Comparison of ENCODE assay signal across 15 cellular contexts in genomic region chr21:29033871-29034270, GRCh38. TPM values are rescaled to one million over a fixed set of nuclear protein-coding genes. Genes with fewer than 3 reads are reported as not detected.
A peak's percentile ranks its signal among the peaks of the same experiment; 100 is the strongest.
DNase-seq lines count a peak whose midpoint lies in the region; ATAC-seq lines count a peak whose summit lies in the region.
"Had no signal": no experiment of that assay in that cellular context is flagged by ENCODE, and none has a peak within 500 bp of the region (broad histone marks: within the 10 kb centered on the region; RNA-seq: fewer than 3 reads in every experiment).

No MANE protein-coding gene starts in this region.

- H3K4me1 Mint-ChIP-seq in activated T-cell treated with anti-CD3 and anti-CD28 coated beads, Interleukin-2, amount 50 U/mL, for 24 hours (ENCODE audit: low read depth) = peaks cover 27% of the 10 kb centered on the region
- H3K4me1 Mint-ChIP-seq in memory B cell = peaks cover 10% of the 10 kb centered on the region
- H3K4me1 Mint-ChIP-seq in stimulated activated memory B cell treated with anti-CD40 and anti-IgM and Interleukin-4, amounts not matched to agents 10 μg/mL and 1 μg/mL and 100 μg/mL, for 72 hours = peaks cover 14% of the 10 kb centered on the region
- peaks cover 5 to 30% (median 25%) of the 10 kb centered on the region in 7 donors for H3K4me1 Mint-ChIP-seq in naive thymus-derived CD4-positive, alpha-beta T cell
- H3K4me1 Mint-ChIP-seq: GM23338 had no signal

- H3K4me3 Mint-ChIP-seq in activated T-cell treated with anti-CD3 and anti-CD28 coated beads, Interleukin-2, amount 50 U/mL, for 24 hours = no peak overlapping the region
- H3K4me3 Mint-ChIP-seq in memory B cell = no peak overlapping the region
- no peak overlapping the region for H3K4me3 Mint-ChIP-seq in stimulated activated memory B cell treated with anti-CD40 and anti-IgM and Interleukin-4, amounts not matched to agents 10 μg/mL and 1 μg/mL and 100 μg/mL, for 72 hours
- no peak overlapping the region for H3K4me3 Mint-ChIP-seq in naive thymus-derived CD4-positive, alpha-beta T cell
- H3K4me3 Mint-ChIP-seq: GM23338 had no signal

- H3K9me3 ChIP-seq in SK-N-MC (ENCODE audit: low read depth, low read length) = no peaks in the 10 kb centered on the region
- no peaks in the 10 kb centered on the region for H3K9me3 ChIP-seq in naive thymus-derived CD4-positive, alpha-beta T cell (ENCODE audit: control insufficient read depth in 2 of 3, low read length in 3 of 3)

- POLR2A ChIA-PET in naive thymus-derived CD4-positive, alpha-beta T cell (lab: Charles Lee) = interaction anchor here (0.9 kb wide), 1 partner anchor 31 kb away, joined by 3 read pairs; no protein-coding TSS in a partner anchor

- H3K27me3 ChIP-seq in naive thymus-derived CD4-positive, alpha-beta T cell (ENCODE audit: control insufficient read depth in 2 of 2, insufficient read depth in 2 of 2, low read length in 2 of 2) = no peaks in the 10 kb centered on the region

- no peak overlapping the region for H3K9ac ChIP-seq in SK-N-MC (ENCODE audit: insufficient read length)

- peaks cover 0 to 5% of the 10 kb centered on the region in 2 donors for H3K4me1 ChIP-seq in naive thymus-derived CD4-positive, alpha-beta T cell (ENCODE audit: control insufficient read depth in 2 of 2, insufficient read depth in 2 of 2, low read length in 2 of 2)

- ATAC-seq in memory B cell (ENCODE audit: low read depth) (no peak), HG03378 (IDR thresholded peaks at IDR 0.05; ENCODE audit: unreplicated experiment) (no peak)
- ATAC-seq in stimulated activated memory B cell treated with anti-CD40 and anti-IgM and Interleukin-4, amounts not matched to agents 10 μg/mL and 1 μg/mL and 100 μg/mL, for 72 hours = no peak
- ATAC-seq in naive thymus-derived CD4-positive, alpha-beta T cell = no peak
- ATAC-seq: GM23338 had no signal

- peak overlapping the region; percentile 31 for H3K27ac Mint-ChIP-seq in activated T-cell treated with anti-CD3 and anti-CD28 coated beads, Interleukin-2, amount 50 U/mL, for 24 hours
- peak overlapping the region; percentile 2 for H3K27ac Mint-ChIP-seq in memory B cell
- H3K27ac Mint-ChIP-seq in stimulated activated memory B cell treated with anti-CD40 and anti-IgM and Interleukin-4, amounts not matched to agents 10 μg/mL and 1 μg/mL and 100 μg/mL, for 72 hours = peak overlapping the region; percentile 36
- H3K27ac Mint-ChIP-seq in naive thymus-derived CD4-positive, alpha-beta T cell = peak overlapping the region in 4 of 9 donors; percentile 0 to 55 (median 32)
- H3K27ac Mint-ChIP-seq: GM23338 had no signal

- H3K9me3 Mint-ChIP-seq in activated T-cell treated with anti-CD3 and anti-CD28 coated beads, Interleukin-2, amount 50 U/mL, for 24 hours = no peaks in the 10 kb centered on the region
- H3K9me3 Mint-ChIP-seq in memory B cell = no peaks in the 10 kb centered on the region
- H3K9me3 Mint-ChIP-seq in stimulated activated memory B cell treated with anti-CD40 and anti-IgM and Interleukin-4, amounts not matched to agents 10 μg/mL and 1 μg/mL and 100 μg/mL, for 72 hours = no peaks in the 10 kb centered on the region
- peaks cover 0 to 3% (median 0%) of the 10 kb centered on the region in 11 donors for H3K9me3 Mint-ChIP-seq in naive thymus-derived CD4-positive, alpha-beta T cell
- H3K9me3 Mint-ChIP-seq: GM23338 had no signal

- H3K27ac ChIP-seq in SK-N-MC = peak overlapping the region; percentile 76
- no peak overlapping the region for H3K27ac ChIP-seq in naive thymus-derived CD4-positive, alpha-beta T cell (ENCODE audit: low read depth, low read length)

- CTCF ChIA-PET in naive thymus-derived CD4-positive, alpha-beta T cell (lab: Charles Lee) = no interaction called here

- no peaks in the 10 kb centered on the region for H3K27me3 Mint-ChIP-seq in activated T-cell treated with anti-CD3 and anti-CD28 coated beads, Interleukin-2, amount 50 U/mL, for 24 hours
- H3K27me3 Mint-ChIP-seq in memory B cell = no peaks in the 10 kb centered on the region
- no peaks in the 10 kb centered on the region for H3K27me3 Mint-ChIP-seq in stimulated activated memory B cell treated with anti-CD40 and anti-IgM and Interleukin-4, amounts not matched to agents 10 μg/mL and 1 μg/mL and 100 μg/mL, for 72 hours
- no peaks in the 10 kb centered on the region for H3K27me3 Mint-ChIP-seq in naive thymus-derived CD4-positive, alpha-beta T cell

- H3K4me3 ChIP-seq in SK-N-MC = no peak overlapping the region
- no peak overlapping the region for H3K4me3 ChIP-seq in naive thymus-derived CD4-positive, alpha-beta T cell (ENCODE audit: low read length)
- H3K4me3 ChIP-seq: GM23338 had no signal

- H3K36me3 Mint-ChIP-seq in activated T-cell treated with anti-CD3 and anti-CD28 coated beads, Interleukin-2, amount 50 U/mL, for 24 hours (ENCODE audit: low read depth) = peaks cover 92% of the 10 kb centered on the region
- H3K36me3 Mint-ChIP-seq in memory B cell = peaks cover 23% of the 10 kb centered on the region
- H3K36me3 Mint-ChIP-seq in stimulated activated memory B cell treated with anti-CD40 and anti-IgM and Interleukin-4, amounts not matched to agents 10 μg/mL and 1 μg/mL and 100 μg/mL, for 72 hours = peaks cover 40% of the 10 kb centered on the region
- H3K36me3 Mint-ChIP-seq in naive thymus-derived CD4-positive, alpha-beta T cell = peaks cover 11 to 55% (median 38%) of the 10 kb centered on the region in 5 donors

- H3K36me3 ChIP-seq in SK-N-MC (ENCODE audit: insufficient read depth, low read length) = peaks cover 75% of the 10 kb centered on the region
- peaks cover 25 to 87% (median 48%) of the 10 kb centered on the region in 3 experiments for H3K36me3 ChIP-seq in naive thymus-derived CD4-positive, alpha-beta T cell (ENCODE audit: control insufficient read depth in 2 of 3, insufficient read depth in 3 of 3, low read length in 3 of 3)

- no peak for DNase-seq in activated T-cell treated with anti-CD3 and anti-CD28 coated beads, Interleukin-2, amount 50 U/mL, for 24 hours
- DNase-seq in activated T-cell treated with anti-CD3 and anti-CD28 coated beads, Interleukin-2, amount 50 U/mL, for 1 hour = no peak
- DNase-seq in SK-N-MC (ENCODE audit: low read depth, low spot score) = no peak
- DNase-seq in memory B cell (ENCODE audit: low spot score in 2 of 2) = no peak
- DNase-seq in effector CD4-positive, alpha-beta T cell = no peak
- DNase-seq in naive thymus-derived CD4-positive, alpha-beta T cell = no peak
- DNase-seq: C1 segment of cervical spinal cord; MM.1S; NCI-H1105 treated with DMSO at 0.1 percent for 48 hours; NCI-H187; NCI-H69; NK-92 treated with Interleukin-12 subunit alpha and Interleukin-12 subunit beta, amount 100 ng/mL, for 24 hours had no signal

- intact Hi-C loops in naive thymus-derived CD4-positive, alpha-beta T cell (cut with micrococcal nuclease) = loop anchor here in 1 of 2 donors (1.0 kb wide), 1 partner anchor 9 kb away; no protein-coding TSS in a partner anchor

RNA-seq across cellular contexts. Expression of gene USP16, which starts 9.4 kb away (rescaled TPM):
- total RNA-seq in naive thymus-derived CD4-positive, alpha-beta T cell = 10 to 100 TPM; 40.9 to 84.3 (median 62.7) TPM
- 10 to 100 TPM; 17.9 to 19.1 TPM for polyA plus RNA-seq in naive thymus-derived CD4-positive, alpha-beta T cell

RNA-seq across cellular contexts. Expression of gene RWDD2B, which starts 14.7 kb away (rescaled TPM):
- total RNA-seq in naive thymus-derived CD4-positive, alpha-beta T cell = 1 to 10 TPM; 3.6 to 8.1 (median 4.3) TPM
- 10 to 100 TPM in 1 of 2 donors, 1 to 10 TPM in 1; 9.4 to 14.1 TPM for polyA plus RNA-seq in naive thymus-derived CD4-positive, alpha-beta T cell

RNA-seq across cellular contexts. Expression of gene CCT8, which starts 39.6 kb away (rescaled TPM):
- 100 to 1,000 TPM in 4 of 5 experiments, 10 to 100 TPM in 1; 87.6 to 223 (median 126) TPM for total RNA-seq in naive thymus-derived CD4-positive, alpha-beta T cell
- polyA plus RNA-seq in naive thymus-derived CD4-positive, alpha-beta T cell = 100 to 1,000 TPM; 121 to 185 TPM

RNA-seq across cellular contexts. Expression of gene LTN1, which starts 41.2 kb away (rescaled TPM):
- total RNA-seq in naive thymus-derived CD4-positive, alpha-beta T cell = 10 to 100 TPM; 27.3 to 36.3 (median 31.3) TPM
- 10 to 100 TPM; 18.9 to 20.5 TPM for polyA plus RNA-seq in naive thymus-derived CD4-positive, alpha-beta T cell
